In the genomic region with DNA sequence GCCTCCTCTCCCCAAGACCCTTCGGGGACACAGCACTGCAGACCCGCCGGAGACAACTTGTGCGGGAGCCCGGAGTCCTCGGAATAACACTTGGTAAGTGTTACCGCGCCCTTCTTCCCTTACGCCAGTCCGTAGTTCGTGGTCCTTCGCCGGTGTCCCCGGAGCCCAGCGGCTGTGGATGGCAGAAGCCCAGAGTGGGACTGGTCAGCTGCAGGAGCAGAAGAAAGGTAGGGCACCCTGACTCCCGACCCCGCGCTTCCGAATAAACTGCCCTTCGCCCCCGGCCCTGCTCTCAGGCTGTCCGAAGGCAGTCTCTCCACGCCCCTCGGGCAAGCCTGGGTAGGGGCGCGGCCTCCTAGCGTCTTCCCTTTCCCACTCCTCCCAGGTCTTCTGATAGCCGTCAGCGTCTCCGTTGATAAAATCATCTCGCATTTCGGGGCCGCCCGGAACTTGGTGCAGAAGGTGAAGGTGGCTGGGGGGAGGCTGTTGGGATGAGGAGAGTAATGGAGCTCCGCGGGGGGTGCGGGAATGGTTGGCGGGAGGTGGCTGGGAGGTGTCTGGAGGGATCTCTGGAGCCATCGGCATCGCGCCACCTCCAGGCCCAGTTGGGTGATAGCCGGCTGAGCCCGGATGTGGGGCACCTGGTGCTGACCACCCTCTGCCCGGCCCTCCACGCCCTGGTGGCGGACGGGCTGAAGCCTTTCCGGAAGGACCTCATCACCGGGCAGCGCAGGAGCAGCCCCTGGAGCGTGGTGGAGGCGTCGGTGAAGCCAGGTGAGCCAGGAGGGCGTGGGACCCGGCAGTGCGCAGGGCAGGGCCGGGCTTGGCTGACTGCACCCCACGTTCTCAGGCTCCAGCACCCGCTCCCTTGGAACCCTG, we compare ENCODE assay signal across 1 cellular context.
A peak's percentile ranks its signal among the peaks of the same experiment; 100 is the strongest.
TF ChIP-seq lines count a peak whose summit lies in the region.

No MANE protein-coding gene starts in this region.

TF ChIP-seq in IMR-90, 13 proteins besides CTCF, POLR2A, EP300 and RAD21:
- TF ChIP-seq FOS (IDR thresholded peaks at IDR 0.05; ENCODE audit: low read depth, low read length) (no peak), RCOR1 (IDR thresholded peaks at IDR 0.05; ENCODE audit: insufficient replicate concordance, low read length) (no peak), SMC3 (IDR thresholded peaks at IDR 0.05; ENCODE audit: low read depth, low read length) (peak; percentile 31; the same call in 1 of the 2 replicates), MAZ (IDR thresholded peaks at IDR 0.05; ENCODE audit: borderline replicate concordance, low read depth, low read length) (0 out of 2 replicates have a peak, but pooled peaks have one; percentile 26), MXI1 (IDR thresholded peaks at IDR 0.05; ENCODE audit: borderline replicate concordance, low read depth, low read length) (peak; percentile 10; the same call in 1 of the 2 replicates), MAFK (IDR thresholded peaks at IDR 0.05; ENCODE audit: low read depth, low read length) (no peak)
